Comparison of ENCODE assay signal across 8 cellular contexts in the genomic region with DNA sequence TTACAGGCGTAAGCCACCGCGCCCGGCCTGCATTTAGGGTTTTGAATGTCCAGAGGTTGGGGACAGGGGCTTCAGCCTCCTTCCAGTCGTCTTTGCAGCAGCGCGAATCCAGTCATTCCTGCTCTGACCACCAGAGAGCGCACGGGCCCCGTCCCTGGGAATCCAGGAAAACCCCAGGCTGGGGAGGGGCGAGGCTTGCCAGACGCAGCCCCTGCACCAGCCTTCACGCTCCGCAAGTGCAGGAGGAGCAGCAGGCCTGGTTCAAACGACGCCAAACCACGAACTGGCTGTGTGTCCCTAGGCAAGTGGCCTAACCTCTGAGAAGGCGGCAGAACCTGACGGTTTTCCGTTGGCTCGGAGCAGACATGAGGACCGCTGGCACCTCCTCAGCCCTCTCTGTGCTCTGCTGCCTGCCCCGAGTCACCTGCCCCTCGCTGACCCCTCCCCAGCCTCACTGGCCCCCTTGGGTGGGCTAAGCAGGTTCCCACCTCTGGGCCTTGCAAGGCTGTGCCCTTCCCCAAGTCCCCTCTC. TPM values are rescaled to one million over a fixed set of nuclear protein-coding genes. Genes with fewer than 3 reads are reported as not detected.
DNase-seq lines count a peak whose midpoint lies in the region; ATAC-seq and TF ChIP-seq lines count a peak whose summit lies in the region.

No MANE protein-coding gene starts in this region.

- H3K9me3 Mint-ChIP-seq in CD4-positive, alpha-beta memory T cell, result peaks cover 0 to 9% (median 0%) of the 10 kb centered on the region in 8 donors
- H3K9me3 Mint-ChIP-seq in activated T-cell treated with anti-CD3 and anti-CD28 coated beads, Interleukin-2, amount 50 U/mL, for 24 hours, result no peaks in the 10 kb centered on the region
- H3K9me3 Mint-ChIP-seq in naive thymus-derived CD4-positive, alpha-beta T cell, result peaks cover 0 to 6% (median 0%) of the 10 kb centered on the region in 11 donors

- TF ChIP-seq CTCF in OCI-LY7 (conservative IDR thresholded peaks at IDR 0.05; ENCODE audit: low read length), result peak; percentile 85
- peak; percentile 82 to 95 (median 92) for TF ChIP-seq CTCF in esophagus squamous epithelium (IDR thresholded peaks at IDR 0.05)

- TF ChIP-seq RAD21 in Ishikawa (IDR thresholded peaks at IDR 0.05; ENCODE audit: low read depth), result peak; percentile 98

- H3K9me3 ChIP-seq in CD4-positive, alpha-beta memory T cell (ENCODE audit: control insufficient read depth in 1 of 2, low read length in 2 of 2), result no peaks in the 10 kb centered on the region
- H3K9me3 ChIP-seq in OCI-LY7 (ENCODE audit: low read length) (no peaks in the 10 kb centered on the region), esophagus squamous epithelium (no peaks in the 10 kb centered on the region)
- no peaks in the 10 kb centered on the region for H3K9me3 ChIP-seq in naive thymus-derived CD4-positive, alpha-beta T cell (ENCODE audit: control insufficient read depth in 2 of 3, low read length in 3 of 3)

- no peak overlapping the region for H2AFZ ChIP-seq in OCI-LY7 (ENCODE audit: low read length)

- peak; percentile 69 to 86 (median 75) for DNase-seq in CD4-positive, alpha-beta memory T cell
- DNase-seq in OCI-LY7 (ENCODE audit: low spot score) (peak; percentile 78), esophagus squamous epithelium (lab: John Stamatoyannopoulos, UW) (no peak), HPDE6-E6E7 (ENCODE audit: extremely low spot score) (no peak)
- peak; percentile 89 for DNase-seq in activated T-cell treated with anti-CD3 and anti-CD28 coated beads, Interleukin-2, amount 50 U/mL, for 24 hours
- peak; percentile 66 to 85 (median 75) for DNase-seq in naive thymus-derived CD4-positive, alpha-beta T cell
- DNase-seq in stimulated activated CD8-positive, alpha-beta memory T cell treated with anti-CD3 and anti-CD28 coated beads, Interleukin-7, amount 100 ng/mL, for 48 hours (ENCODE audit: extremely low read depth in 1 of 2, low read depth in 1 of 2), result peak; percentile 58 to 69

- POLR2A ChIA-PET in CD4-positive, alpha-beta memory T cell (lab: Charles Lee; ENCODE audit: partially characterized antibody), result no interaction called here
- POLR2A ChIA-PET in OCI-LY7 (lab: Charles Lee), result no interaction called here
- POLR2A ChIA-PET in naive thymus-derived CD4-positive, alpha-beta T cell (lab: Charles Lee), result no interaction called here

- H3K36me3 ChIP-seq in CD4-positive, alpha-beta memory T cell (ENCODE audit: insufficient read depth, low read length), result no peaks in the 10 kb centered on the region
- H3K36me3 ChIP-seq in OCI-LY7 (ENCODE audit: insufficient read depth, low read length) (peaks cover 26% of the 10 kb centered on the region), esophagus squamous epithelium (no peaks in the 10 kb centered on the region)
- peaks cover 0 to 14% (median 0%) of the 10 kb centered on the region in 3 experiments for H3K36me3 ChIP-seq in naive thymus-derived CD4-positive, alpha-beta T cell (ENCODE audit: control insufficient read depth in 2 of 3, insufficient read depth in 3 of 3, low read length in 3 of 3)

- H3K27me3 ChIP-seq in CD4-positive, alpha-beta memory T cell (ENCODE audit: insufficient read depth, low read length), result no peaks in the 10 kb centered on the region
- no peaks in the 10 kb centered on the region for H3K27me3 ChIP-seq in esophagus squamous epithelium
- no peaks in the 10 kb centered on the region for H3K27me3 ChIP-seq in naive thymus-derived CD4-positive, alpha-beta T cell (ENCODE audit: control insufficient read depth in 2 of 2, insufficient read depth in 2 of 2, low read length in 2 of 2)

- H3K4me1 ChIP-seq in CD4-positive, alpha-beta memory T cell (ENCODE audit: insufficient read depth, low read length), result peaks cover 27% of the 10 kb centered on the region
- H3K4me1 ChIP-seq in OCI-LY7 (ENCODE audit: insufficient read depth, low read length, poor library complexity, severe bottlenecking) (peaks cover 32% of the 10 kb centered on the region), esophagus squamous epithelium (peaks cover 28 to 44% (median 34%) of the 10 kb centered on the region in 3 donors)
- H3K4me1 ChIP-seq in naive thymus-derived CD4-positive, alpha-beta T cell (ENCODE audit: control insufficient read depth in 2 of 2, insufficient read depth in 2 of 2, low read length in 2 of 2), result peaks cover 8 to 12% of the 10 kb centered on the region in 2 donors

- no peaks in the 10 kb centered on the region for H3K9me2 ChIP-seq in OCI-LY7 (ENCODE audit: insufficient read depth, low read length)

- H4K20me1 ChIP-seq in OCI-LY7 (ENCODE audit: insufficient read depth, low read length), result peaks cover 15% of the 10 kb centered on the region

- no TSS peak for BruUV-seq in OCI-LY7 (replicated peaks; lab: Mats Ljungman, UMichigan)

- no peak overlapping the region for H3K27ac ChIP-seq in CD4-positive, alpha-beta memory T cell (ENCODE audit: low read depth, low read length)
- H3K27ac ChIP-seq in OCI-LY7 (ENCODE audit: low read depth, low read length, poor library complexity, severe bottlenecking) (no peak overlapping the region), esophagus squamous epithelium (peak overlapping the region in 2 of 4 donors; percentile 15 to 97)
- H3K27ac ChIP-seq in naive thymus-derived CD4-positive, alpha-beta T cell (ENCODE audit: low read depth, low read length), result peak overlapping the region; percentile 31

- no peak for TF ChIP-seq POLR2A in esophagus squamous epithelium (IDR thresholded peaks at IDR 0.05)

- CTCF ChIA-PET in CD4-positive, alpha-beta memory T cell (lab: Charles Lee; ENCODE audit: partially characterized antibody), result interaction anchor here (0.6 to 0.9 kb wide), 5 partner anchors 34 to 111 kb away, joined by 3 to 5 read pairs (median 3); no protein-coding TSS in a partner anchor
- CTCF ChIA-PET in OCI-LY7 (lab: Charles Lee; ENCODE audit: unreplicated experiment), result no interaction called here
- CTCF ChIA-PET in naive thymus-derived CD4-positive, alpha-beta T cell (lab: Charles Lee), result interaction anchor here (0.6 to 0.9 kb wide), 2 partner anchors 14 to 23 kb away, joined by 4 to 7 read pairs; no protein-coding TSS in a partner anchor

- H3K4me2 ChIP-seq in OCI-LY7 (ENCODE audit: low read length), result no peak overlapping the region; the same call in 1 of the 2 replicates

- peak; percentile 39 for ATAC-seq in naive thymus-derived CD4-positive, alpha-beta T cell

- no peak overlapping the region for H3K4me3 ChIP-seq in CD4-positive, alpha-beta memory T cell (ENCODE audit: low read length in 2 of 2)
- H3K4me3 ChIP-seq in OCI-LY7 (ENCODE audit: low read depth, low read length, poor library complexity, severe bottlenecking) (no peak overlapping the region), esophagus squamous epithelium (peak overlapping the region in 3 of 4 donors; percentile 3 to 55 (median 15))
- H3K4me3 ChIP-seq in naive thymus-derived CD4-positive, alpha-beta T cell (ENCODE audit: low read length), result peak overlapping the region; percentile 34

- peak overlapping the region; percentile 61 to 97 (median 88) for H3K27ac Mint-ChIP-seq in CD4-positive, alpha-beta memory T cell
- H3K27ac Mint-ChIP-seq in activated T-cell treated with anti-CD3 and anti-CD28 coated beads, Interleukin-2, amount 50 U/mL, for 24 hours, result peak overlapping the region; percentile 75
- H3K27ac Mint-ChIP-seq in naive thymus-derived CD4-positive, alpha-beta T cell, result peak overlapping the region; percentile 34 to 90 (median 86)

- TF ChIP-seq EP300 in Ishikawa (IDR thresholded peaks at IDR 0.05; ENCODE audit: borderline replicate concordance), result no peak

- H3K4me1 Mint-ChIP-seq in CD4-positive, alpha-beta memory T cell, result peaks cover 4 to 40% (median 22%) of the 10 kb centered on the region in 4 donors
- H3K4me1 Mint-ChIP-seq in activated T-cell treated with anti-CD3 and anti-CD28 coated beads, Interleukin-2, amount 50 U/mL, for 24 hours (ENCODE audit: low read depth), result peaks cover 31% of the 10 kb centered on the region
- peaks cover 16 to 31% (median 23%) of the 10 kb centered on the region in 7 donors for H3K4me1 Mint-ChIP-seq in naive thymus-derived CD4-positive, alpha-beta T cell

- H3K27me3 Mint-ChIP-seq in CD4-positive, alpha-beta memory T cell, result peaks cover 2 to 8% of the 10 kb centered on the region in 2 donors
- H3K27me3 Mint-ChIP-seq in activated T-cell treated with anti-CD3 and anti-CD28 coated beads, Interleukin-2, amount 50 U/mL, for 24 hours, result peaks cover 4% of the 10 kb centered on the region
- H3K27me3 Mint-ChIP-seq in naive thymus-derived CD4-positive, alpha-beta T cell, result peaks cover 0 to 14% (median 0%) of the 10 kb centered on the region in 5 donors

- WGBS in esophagus squamous epithelium, 2 donors, result 5 to 12% methylated on average over 7 to 10 of the region's 24 CpGs

- intact Hi-C loops in CD4-positive, alpha-beta memory T cell (cut with micrococcal nuclease), result loop anchor here (1.0 kb wide), 1 partner anchor 69 kb away; no protein-coding TSS in a partner anchor
- intact Hi-C loops in OCI-LY7 (cut with micrococcal nuclease; ENCODE audit: unreplicated experiment), result loop anchor here (1.0 to 5.0 kb wide), 2 partner anchors 69 to 93 kb away; partner anchors contain the start of gene BSG
- intact Hi-C loops in esophagus squamous epithelium (cut with DNase I), result loop anchor here (5.0 kb wide), 1 partner anchor 67 kb away; no protein-coding TSS in a partner anchor
- intact Hi-C loops in naive thymus-derived CD4-positive, alpha-beta T cell (cut with micrococcal nuclease), result loop anchor here (1.0 to 10.0 kb wide), 6 partner anchors 69 to 740 kb away; partner anchors contain the start of genes ATP5F1D (in 1 of the 2), BSG (in 1 of the 2), DAZAP1 (in 1 of the 2) and GAMT (in 1 of the 2)

- peaks cover 3 to 22% of the 10 kb centered on the region in 2 donors for H3K36me3 Mint-ChIP-seq in CD4-positive, alpha-beta memory T cell
- H3K36me3 Mint-ChIP-seq in activated T-cell treated with anti-CD3 and anti-CD28 coated beads, Interleukin-2, amount 50 U/mL, for 24 hours (ENCODE audit: low read depth), result peaks cover 22% of the 10 kb centered on the region
- peaks cover 0 to 5% (median 0%) of the 10 kb centered on the region in 5 donors for H3K36me3 Mint-ChIP-seq in naive thymus-derived CD4-positive, alpha-beta T cell

- H3K4me3 Mint-ChIP-seq in CD4-positive, alpha-beta memory T cell, result peak overlapping the region; percentile 51 to 83 (median 74)
- peak overlapping the region; percentile 43 for H3K4me3 Mint-ChIP-seq in activated T-cell treated with anti-CD3 and anti-CD28 coated beads, Interleukin-2, amount 50 U/mL, for 24 hours
- peak overlapping the region; percentile 62 to 95 (median 75) for H3K4me3 Mint-ChIP-seq in naive thymus-derived CD4-positive, alpha-beta T cell

- H3K79me2 ChIP-seq in OCI-LY7 (ENCODE audit: insufficient read depth, low read depth, low read length), result peaks cover 35% of the 10 kb centered on the region

RNA-seq across cellular contexts. Expression of gene RNF126, which starts 2.0 kb away (rescaled TPM):
- 100 to 1,000 TPM; 105 to 112 TPM for total RNA-seq in CD4-positive, alpha-beta memory T cell
- 10 to 100 TPM; 82.3 to 95.6 TPM for polyA plus RNA-seq in CD4-positive, alpha-beta memory T cell
- 85.8 and 98.6 TPM in 2 replicates for total RNA-seq in OCI-LY7 (2014; rRNA removed; shearing (Covaris generic))
- 104 and 106 TPM in 2 replicates for total RNA-seq in OCI-LY7 (2022)
- 100 to 1,000 TPM in 2 of 4 donors, 10 to 100 TPM in 2; 82.1 to 118 (median 98.4) TPM for total RNA-seq in esophagus squamous epithelium
- 100 to 1,000 TPM in 3 of 5 experiments, 10 to 100 TPM in 2; 75.1 to 110 (median 101) TPM for total RNA-seq in naive thymus-derived CD4-positive, alpha-beta T cell
- polyA plus RNA-seq in naive thymus-derived CD4-positive, alpha-beta T cell, result 10 to 100 TPM; 55.3 to 70.3 TPM

RNA-seq across cellular contexts. Expression of gene FSTL3, which starts 11.2 kb away (rescaled TPM):
- 1 to 10 TPM; 2.9 to 3.4 TPM for total RNA-seq in CD4-positive, alpha-beta memory T cell
- polyA plus RNA-seq in CD4-positive, alpha-beta memory T cell, result 1 to 10 TPM; 2.0 to 2.1 TPM
- total RNA-seq in OCI-LY7 (2014; rRNA removed; shearing (Covaris generic)), result 3.4 and 5.7 TPM in 2 replicates
- total RNA-seq in OCI-LY7 (2022) (6.5 and 7.3 TPM in 2 replicates), esophagus squamous epithelium (10 to 100 TPM in 3 of 4 donors, 1 to 10 TPM in 1; 4.4 to 43.3 (median 17.7) TPM)
- total RNA-seq in naive thymus-derived CD4-positive, alpha-beta T cell, result 1 to 10 TPM; 3.1 to 6.4 (median 5.0) TPM
- polyA plus RNA-seq in naive thymus-derived CD4-positive, alpha-beta T cell, result 1 to 10 TPM; 2.7 to 2.8 TPM

RNA-seq across cellular contexts. Expression of gene FGF22, which starts 25.3 kb away (rescaled TPM):
- 1 to 10 TPM; 1.8 to 1.9 TPM for total RNA-seq in CD4-positive, alpha-beta memory T cell
- polyA plus RNA-seq in CD4-positive, alpha-beta memory T cell, result not detected
- 0.21 TPM in 1 of 2 replicates, not detected in the other for total RNA-seq in OCI-LY7 (2014; rRNA removed; shearing (Covaris generic))
- total RNA-seq in OCI-LY7 (2022) (0.48 and 0.53 TPM in 2 replicates), esophagus squamous epithelium (1 to 10 TPM in 1 of 4 donors, under 1 TPM in 1, not detected in 2; 0.38 to 1.6 TPM)
- total RNA-seq in naive thymus-derived CD4-positive, alpha-beta T cell, result 1 to 10 TPM in 2 of 5 experiments, under 1 TPM in 2, not detected in 1; 0.17 to 1.8 (median 0.95) TPM
- polyA plus RNA-seq in naive thymus-derived CD4-positive, alpha-beta T cell, result not detected

RNA-seq across cellular contexts. Expression of gene PRSS57, which starts 30.3 kb away (rescaled TPM):
- not detected for total RNA-seq in CD4-positive, alpha-beta memory T cell
- polyA plus RNA-seq in CD4-positive, alpha-beta memory T cell, result not detected
- not detected in 2 replicates for total RNA-seq in OCI-LY7 (2014; rRNA removed; shearing (Covaris generic))
- total RNA-seq in OCI-LY7 (2022) (not detected in 2 replicates), esophagus squamous epithelium (not detected)
- total RNA-seq in naive thymus-derived CD4-positive, alpha-beta T cell, result 1 to 10 TPM in 1 of 5 experiments, under 1 TPM in 1, not detected in 3; 0.27 to 2.1 TPM
- not detected for polyA plus RNA-seq in naive thymus-derived CD4-positive, alpha-beta T cell

RNA-seq across cellular contexts. Expression of gene POLRMT, which starts 31.6 kb away (rescaled TPM):
- 100 to 1,000 TPM in 1 of 2 experiments, 10 to 100 TPM in 1; 98.9 to 103 TPM for total RNA-seq in CD4-positive, alpha-beta memory T cell
- polyA plus RNA-seq in CD4-positive, alpha-beta memory T cell, result 10 to 100 TPM; 31.6 to 58.4 TPM
- total RNA-seq in OCI-LY7 (2014; rRNA removed; shearing (Covaris generic)), result 50.0 and 65.5 TPM in 2 replicates
- 70.7 and 74.6 TPM in 2 replicates for total RNA-seq in OCI-LY7 (2022)
- 10 to 100 TPM; 23.5 to 32.3 (median 25.0) TPM for total RNA-seq in esophagus squamous epithelium
- 100 to 1,000 TPM in 1 of 5 experiments, 10 to 100 TPM in 4; 61.2 to 105 (median 71.3) TPM for total RNA-seq in naive thymus-derived CD4-positive, alpha-beta T cell
- polyA plus RNA-seq in naive thymus-derived CD4-positive, alpha-beta T cell, result 10 to 100 TPM; 37.4 to 51.8 TPM

Comparison
In these comparisons a context has a peak if more than half of its experiments do, and no peak if none do; other contexts are left out.
1. DNase-seq: peak in CD4-positive, alpha-beta memory T cell (5 of 5), OCI-LY7 (single experiment), activated T-cell treated with anti-CD3 and anti-CD28 coated beads, Interleukin-2, amount 50 U/mL, for 24 hours (single experiment), naive thymus-derived CD4-positive, alpha-beta T cell (9 of 9) and stimulated activated CD8-positive, alpha-beta memory T cell treated with anti-CD3 and anti-CD28 coated beads, Interleukin-7, amount 100 ng/mL, for 48 hours (2 of 2); none in esophagus squamous epithelium (single experiment) and HPDE6-E6E7 (single experiment).
2. H3K4me3 ChIP-seq: peak in esophagus squamous epithelium (3 of 4) and naive thymus-derived CD4-positive, alpha-beta T cell (single experiment); none in CD4-positive, alpha-beta memory T cell (0 of 2) and OCI-LY7 (single experiment).
3. Peak in every context shown above with its lines, with median percentiles within 50 percentile points of each other: H3K27ac Mint-ChIP-seq and H3K4me3 Mint-ChIP-seq.